1 cellular context compared by ENCODE assay signal in the genomic region with DNA sequence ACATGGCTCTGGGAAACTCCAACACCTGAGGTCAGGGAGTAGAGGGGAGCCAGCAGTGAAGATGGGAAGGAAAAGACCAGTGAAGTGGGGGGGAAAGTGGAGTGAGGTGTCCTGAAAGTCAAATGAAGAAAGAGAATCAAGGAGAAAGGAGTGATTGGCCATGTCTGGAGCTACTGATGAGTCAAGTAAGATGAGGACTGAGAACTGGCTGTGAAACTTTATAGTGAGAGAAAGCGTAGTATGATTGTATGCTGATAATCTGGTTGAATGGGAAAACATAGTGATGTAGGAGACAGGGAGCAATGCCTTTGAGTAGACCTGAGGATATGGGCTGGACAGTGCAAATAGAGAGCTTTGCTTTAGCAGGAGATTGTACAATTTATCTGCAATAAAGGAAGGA.
TF ChIP-seq lines count a peak whose summit lies in the region.

No MANE protein-coding gene starts in this region.

TF ChIP-seq in IMR-90, 13 proteins besides CTCF, POLR2A, EP300 and RAD21:
- TF ChIP-seq, protein P1, sequence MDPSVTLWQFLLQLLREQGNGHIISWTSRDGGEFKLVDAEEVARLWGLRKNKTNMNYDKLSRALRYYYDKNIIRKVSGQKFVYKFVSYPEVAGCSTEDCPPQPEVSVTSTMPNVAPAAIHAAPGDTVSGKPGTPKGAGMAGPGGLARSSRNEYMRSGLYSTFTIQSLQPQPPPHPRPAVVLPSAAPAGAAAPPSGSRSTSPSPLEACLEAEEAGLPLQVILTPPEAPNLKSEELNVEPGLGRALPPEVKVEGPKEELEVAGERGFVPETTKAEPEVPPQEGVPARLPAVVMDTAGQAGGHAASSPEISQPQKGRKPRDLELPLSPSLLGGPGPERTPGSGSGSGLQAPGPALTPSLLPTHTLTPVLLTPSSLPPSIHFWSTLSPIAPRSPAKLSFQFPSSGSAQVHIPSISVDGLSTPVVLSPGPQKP (IDR thresholded peaks at IDR 0.05; ENCODE audit: borderline replicate concordance, low read depth, low read length), result no peak
- no peak for TF ChIP-seq BHLHE40 (IDR thresholded peaks at IDR 0.05; ENCODE audit: low read depth, low read length)
- no peak for TF ChIP-seq NFE2L2 (IDR thresholded peaks at IDR 0.05; ENCODE audit: low read depth, low read length)
- no peak for TF ChIP-seq CEBPB (IDR thresholded peaks at IDR 0.05; ENCODE audit: low read depth, low read length)
- no peak for TF ChIP-seq MAZ (IDR thresholded peaks at IDR 0.05; ENCODE audit: borderline replicate concordance, low read depth, low read length)
- TF ChIP-seq RCOR1 (IDR thresholded peaks at IDR 0.05; ENCODE audit: insufficient replicate concordance, low read length), result no peak
- no peak for TF ChIP-seq CHD1 (IDR thresholded peaks at IDR 0.05; ENCODE audit: low read depth, low read length)
- no peak for TF ChIP-seq SMC3 (IDR thresholded peaks at IDR 0.05; ENCODE audit: low read depth, low read length)
- TF ChIP-seq MAFK (IDR thresholded peaks at IDR 0.05; ENCODE audit: low read depth, low read length), result no peak
- no peak for TF ChIP-seq FOS (IDR thresholded peaks at IDR 0.05; ENCODE audit: low read depth, low read length)
- no peak for TF ChIP-seq RFX5 (IDR thresholded peaks at IDR 0.05; ENCODE audit: low read depth, low read length)
